In the genomic region with DNA sequence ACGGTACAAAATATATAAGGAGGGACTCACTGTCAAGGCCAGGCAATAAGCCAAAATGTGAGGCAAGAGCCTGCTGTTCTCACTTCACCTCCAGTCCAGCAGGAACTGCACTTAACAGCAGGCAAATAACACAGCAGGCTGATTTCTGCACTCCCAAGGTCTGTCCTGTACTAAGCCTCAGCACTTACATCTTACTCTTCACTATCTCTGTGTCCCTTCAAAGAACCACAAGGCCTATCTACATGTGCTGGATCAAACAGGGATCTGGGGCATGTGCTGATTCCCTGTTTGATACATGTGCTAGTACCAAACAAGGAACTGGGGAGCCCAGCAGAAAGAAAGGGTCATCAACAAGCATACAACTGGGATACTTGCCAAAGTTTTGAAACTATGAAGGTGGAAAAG, we compare ENCODE assay signal across 7 cellular contexts. TPM values are rescaled to one million over a fixed set of nuclear protein-coding genes. Genes with fewer than 3 reads are reported as not detected.
DNase-seq lines count a peak whose midpoint lies in the region; ATAC-seq, FAIRE-seq and TF ChIP-seq lines count a peak whose summit lies in the region.

No MANE protein-coding gene starts in this region.

- TF ChIP-seq CTCF in adrenal gland (IDR thresholded peaks at IDR 0.05) (peak in 1 of 6 experiments; percentile 5), thyroid gland (IDR thresholded peaks at IDR 0.05) (no peak), D721Med (IDR thresholded peaks at IDR 0.05; ENCODE audit: insufficient read depth, missing control alignments) (no peak)

- ATAC-seq in left colon: peak; percentile 78
- no peak for ATAC-seq in GM18520 (IDR thresholded peaks at IDR 0.05; ENCODE audit: unreplicated experiment)

- no peaks in the 10 kb centered on the region for H3K27me3 ChIP-seq in adrenal gland
- no peaks in the 10 kb centered on the region for H3K27me3 ChIP-seq in thyroid gland

- H3K9me3 ChIP-seq in adrenal gland (replicated peaks in 1 of 3) (no peaks in the 10 kb centered on the region), thyroid gland (no peaks in the 10 kb centered on the region)

- FAIRE-seq in D721Med (lab: Jason Lieb, UNC): no peak

- H3K4me3 ChIP-seq in adrenal gland: no peak overlapping the region
- no peak overlapping the region for H3K4me3 ChIP-seq in thyroid gland (replicated peaks in 1 of 3)

- DNase-seq in adrenal gland: peak; percentile 70 to 88 (median 81)
- DNase-seq in left colon: peak; percentile 50 to 76
- peak; percentile 82 to 84 for DNase-seq in thyroid gland
- DNase-seq in NK-92 (lab: John Stamatoyannopoulos, UW; ENCODE audit: unreplicated experiment): no peak
- DNase-seq in D721Med (ENCODE audit: insufficient read length, low spot score): no peak

- no peak for TF ChIP-seq EP300 in Ishikawa (IDR thresholded peaks at IDR 0.05; ENCODE audit: borderline replicate concordance)

- TF ChIP-seq POLR2A in adrenal gland (IDR thresholded peaks at IDR 0.05) (peak in 1 of 2 donors; percentile 49), thyroid gland (IDR thresholded peaks at IDR 0.05) (peak in 1 of 2 donors; percentile 16)

- H3K4me1 ChIP-seq in adrenal gland (replicated peaks in 1 of 2): peaks cover 26 to 51% of the 10 kb centered on the region in 2 donors
- H3K4me1 ChIP-seq in thyroid gland: peaks cover 47 to 55% of the 10 kb centered on the region in 2 donors

- intact Hi-C loops in adrenal gland (cut with DNase I) (no loop called here), left colon (cut with DNase I, micrococcal nuclease) (no loop called here), thyroid gland (cut with DNase I) (no loop called here)

- no peak for TF ChIP-seq RAD21 in Ishikawa (IDR thresholded peaks at IDR 0.05; ENCODE audit: low read depth)

- H3K27ac ChIP-seq in adrenal gland (peak overlapping the region; percentile 15 to 85 (median 68)), thyroid gland (peak overlapping the region; percentile 71 to 86 (median 82))

- 0 to 11% (median 7%) methylated on average over 1 of the region's 1 CpG for WGBS in adrenal gland, 4 donors
- 0 to 4% methylated on average over 1 of the region's 1 CpG for WGBS in thyroid gland, 2 donors

- no peaks in the 10 kb centered on the region for H3K36me3 ChIP-seq in adrenal gland (replicated peaks in 1 of 2)
- no peaks in the 10 kb centered on the region for H3K36me3 ChIP-seq in thyroid gland

TF ChIP-seq in Ishikawa, 13 proteins besides CTCF, POLR2A, EP300 and RAD21:
- peak; percentile 66 for TF ChIP-seq NFIC (IDR thresholded peaks at IDR 0.05)
- no peak for TF ChIP-seq TAF1 (IDR thresholded peaks at IDR 0.05; ENCODE audit: low read depth)
- no peak; the same call in 1 of the 2 replicates for TF ChIP-seq MAX (IDR thresholded peaks at IDR 0.05)
- TF ChIP-seq CEBPB (IDR thresholded peaks at IDR 0.05): peak; percentile 86
- TF ChIP-seq YY1 (IDR thresholded peaks at IDR 0.05; ENCODE audit: low read depth): no peak
- TF ChIP-seq ZBTB7A (IDR thresholded peaks at IDR 0.05; ENCODE audit: low read depth): no peak
- TF ChIP-seq, protein P1, sequence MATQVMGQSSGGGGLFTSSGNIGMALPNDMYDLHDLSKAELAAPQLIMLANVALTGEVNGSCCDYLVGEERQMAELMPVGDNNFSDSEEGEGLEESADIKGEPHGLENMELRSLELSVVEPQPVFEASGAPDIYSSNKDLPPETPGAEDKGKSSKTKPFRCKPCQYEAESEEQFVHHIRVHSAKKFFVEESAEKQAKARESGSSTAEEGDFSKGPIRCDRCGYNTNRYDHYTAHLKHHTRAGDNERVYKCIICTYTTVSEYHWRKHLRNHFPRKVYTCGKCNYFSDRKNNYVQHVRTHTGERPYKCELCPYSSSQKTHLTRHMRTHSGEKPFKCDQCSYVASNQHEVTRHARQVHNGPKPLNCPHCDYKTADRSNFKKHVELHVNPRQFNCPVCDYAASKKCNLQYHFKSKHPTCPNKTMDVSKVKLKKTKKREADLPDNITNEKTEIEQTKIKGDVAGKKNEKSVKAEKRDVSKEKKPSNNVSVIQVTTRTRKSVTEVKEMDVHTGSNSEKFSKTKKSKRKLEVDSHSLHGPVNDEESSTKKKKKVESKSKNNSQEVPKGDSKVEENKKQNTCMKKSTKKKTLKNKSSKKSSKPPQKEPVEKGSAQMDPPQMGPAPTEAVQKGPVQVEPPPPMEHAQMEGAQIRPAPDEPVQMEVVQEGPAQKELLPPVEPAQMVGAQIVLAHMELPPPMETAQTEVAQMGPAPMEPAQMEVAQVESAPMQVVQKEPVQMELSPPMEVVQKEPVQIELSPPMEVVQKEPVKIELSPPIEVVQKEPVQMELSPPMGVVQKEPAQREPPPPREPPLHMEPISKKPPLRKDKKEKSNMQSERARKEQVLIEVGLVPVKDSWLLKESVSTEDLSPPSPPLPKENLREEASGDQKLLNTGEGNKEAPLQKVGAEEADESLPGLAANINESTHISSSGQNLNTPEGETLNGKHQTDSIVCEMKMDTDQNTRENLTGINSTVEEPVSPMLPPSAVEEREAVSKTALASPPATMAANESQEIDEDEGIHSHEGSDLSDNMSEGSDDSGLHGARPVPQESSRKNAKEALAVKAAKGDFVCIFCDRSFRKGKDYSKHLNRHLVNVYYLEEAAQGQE (IDR thresholded peaks at IDR 0.05; ENCODE audit: low read depth): no peak
- TF ChIP-seq EGR1 (IDR thresholded peaks at IDR 0.05): no peak
- TF ChIP-seq TEAD4 (IDR thresholded peaks at IDR 0.05): no peak
- no peak for TF ChIP-seq CREB1 (IDR thresholded peaks at IDR 0.05; ENCODE audit: low read depth)

RNA-seq across cellular contexts. Expression of gene UACA, which starts 22.2 kb away (rescaled TPM):
- total RNA-seq in adrenal gland (10 to 100 TPM; 16.7 to 53.3 (median 34.5) TPM), left colon (10 to 100 TPM; 61.1 to 77.1 TPM), thyroid gland (100 to 1,000 TPM in 1 of 4 donors, 10 to 100 TPM in 3; 63.9 to 119 (median 92.4) TPM)
- polyA plus RNA-seq in adrenal gland: 100 to 1,000 TPM in 1 of 3 donors, 10 to 100 TPM in 2; 27.3 to 186 (median 87.8) TPM

Comparison
In these comparisons a context has a peak if more than half of its experiments do, and no peak if none do; other contexts are left out.
1. DNase-seq: peak in adrenal gland (7 of 7), left colon (2 of 2) and thyroid gland (2 of 2); none in NK-92 (single experiment) and D721Med (single experiment).